Comparison of ENCODE assay signal across 22 cellular contexts in the genomic region with DNA sequence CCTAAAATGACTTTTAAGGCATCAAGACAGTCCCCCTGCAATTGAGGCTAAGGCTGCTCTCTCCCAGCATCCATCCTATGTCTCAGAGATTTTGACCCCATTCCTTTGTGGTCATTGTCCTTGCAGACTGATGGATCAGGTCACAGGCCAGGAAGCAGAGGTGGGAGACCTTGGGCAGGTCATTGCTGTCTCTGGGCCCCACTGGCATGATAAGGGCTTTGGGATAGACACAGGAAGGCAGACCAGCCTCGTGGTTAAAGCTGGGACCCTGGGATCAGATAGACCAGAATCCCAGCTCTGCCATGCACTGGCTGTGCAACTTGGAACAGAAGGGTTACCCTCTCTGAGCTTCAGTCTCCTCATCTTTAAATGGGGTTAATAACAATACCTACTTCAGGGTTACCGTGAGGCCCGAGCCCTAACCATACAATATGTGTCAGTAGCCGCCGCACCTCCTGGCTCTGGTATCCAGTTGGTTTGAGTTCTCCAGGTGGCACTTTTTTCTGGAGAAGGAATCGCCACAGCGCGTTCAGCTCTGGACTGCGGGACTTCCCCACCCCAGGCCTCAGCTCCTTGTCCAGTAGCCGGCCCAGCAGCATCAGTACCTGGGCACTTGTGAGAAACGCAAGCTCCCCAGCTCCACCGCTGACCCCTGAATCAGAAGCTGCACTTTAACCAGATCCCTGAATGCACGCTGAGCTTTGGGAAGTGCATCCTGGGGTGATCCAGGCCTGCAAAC. TPM values are rescaled to one million over a fixed set of nuclear protein-coding genes. Genes with fewer than 3 reads are reported as not detected.
DNase-seq lines count a peak whose midpoint lies in the region; ATAC-seq, FAIRE-seq and TF ChIP-seq lines count a peak whose summit lies in the region.
"Had no signal": no experiment of that assay in that cellular context is flagged by ENCODE, and none has a peak within 500 bp of the region (broad histone marks: within the 10 kb centered on the region; RNA-seq: fewer than 3 reads in every experiment).

No MANE protein-coding gene starts in this region.

- H3K27me3 Mint-ChIP-seq in endodermal cell (ENCODE audit: insufficient read depth), result no peaks in the 10 kb centered on the region
- H3K27me3 Mint-ChIP-seq: CD4-positive, CD25-positive, alpha-beta regulatory T cell had no signal

- H4K8ac ChIP-seq in neuronal stem cell (ENCODE audit: low read depth, low read length), result no peak overlapping the region

- POLR2A ChIA-PET in HepG2 (lab: Yijun Ruan, JAX), result no interaction called here

- in situ Hi-C loops in HepG2 (cut with HindIII; ENCODE audit: extremely low pct_ligation_motif_present, low pct_unique_long_range_greater_than_20kb), result no loop called here

- no peak for FAIRE-seq in HepG2 (lab: Jason Lieb, UNC)
- FAIRE-seq: A204.1, G401.6, GM12892 had no signal

- H3K9ac ChIP-seq in HepG2 (ENCODE audit: insufficient read depth, low read depth, low read length) (no peak overlapping the region), endodermal cell (ENCODE audit: extremely low read depth, low read length, poor library complexity, severe bottlenecking) (no peak overlapping the region), neuronal stem cell (ENCODE audit: low read depth, low read length, poor library complexity) (no peak overlapping the region)
- H3K9ac ChIP-seq: BLaER1 had no signal

- no peak for TF ChIP-seq RAD21 in HepG2 (CRISPR knock-in tag; IDR thresholded peaks at IDR 0.05)

- H2BK15ac ChIP-seq in neuronal stem cell (ENCODE audit: low read length), result no peak overlapping the region

- no peak overlapping the region for H3K4ac ChIP-seq in neuronal stem cell (ENCODE audit: low read length)

- peak overlapping the region; percentile 90 for H3K23ac ChIP-seq in neuronal stem cell (ENCODE audit: low read depth, low read length, poor library complexity)

- no peaks in the 10 kb centered on the region for H3K4me1 ChIP-seq in HepG2 (ENCODE audit: insufficient read depth, low read length)
- no peaks in the 10 kb centered on the region for H3K4me1 ChIP-seq in right lobe of liver
- H3K4me1 ChIP-seq in endodermal cell (ENCODE audit: control insufficient read depth, insufficient read depth, low read length), result no peaks in the 10 kb centered on the region
- H3K4me1 ChIP-seq in neuronal stem cell (ENCODE audit: control insufficient read depth in 2 of 2, insufficient read depth in 1 of 2, low read depth in 1 of 2, low read length in 2 of 2), result no peaks in the 10 kb centered on the region
- H3K4me1 ChIP-seq: Caco-2 had no signal

- WGBS in HepG2 (ENCODE audit: low lambda C conversion rate), result 36% methylated on average over 6 of the region's 13 CpGs
- 43% methylated on average over 3 of the region's 13 CpGs for WGBS in right lobe of liver (ENCODE audit: insufficient coverage, low coverage, low lambda C conversion rate, missing lambda C conversion rate)
- 89 to 91% methylated on average over 11 to 13 of the region's 13 CpGs for WGBS in endodermal cell (ENCODE audit: insufficient coverage in 1 of 2, insufficient read length in 1 of 2), 2 experiments
- no CpG with 5 or more reads among the region's 13 CpGs for WGBS in neuronal stem cell (ENCODE audit: extremely low coverage in 2 of 2, insufficient read length in 2 of 2, insufficient replicate concordance in 1 of 2), 2 donors

- H3K9me3 ChIP-seq in HepG2 (ENCODE audit: low read length) (no peaks in the 10 kb centered on the region), right lobe of liver (no peaks in the 10 kb centered on the region), endodermal cell (ENCODE audit: control insufficient read depth, low read length) (no peaks in the 10 kb centered on the region), neuronal stem cell (replicated peaks in 1 of 2; ENCODE audit: control insufficient read depth in 2 of 2, insufficient read depth in 1 of 2, low read depth in 1 of 2, low read length in 2 of 2) (no peaks in the 10 kb centered on the region)
- H3K9me3 ChIP-seq: BLaER1, Caco-2 had no signal

- H2AK5ac ChIP-seq in neuronal stem cell (ENCODE audit: low read depth, low read length), result no peak overlapping the region

- intact Hi-C loops in HepG2 (cut with micrococcal nuclease; ENCODE audit: unreplicated experiment), result no loop called here
- intact Hi-C loops in right lobe of liver (cut with DNase I), result no loop called here

- H3K4me3 ChIP-seq in HepG2 (replicated peaks in 1 of 3; ENCODE audit: insufficient read depth in 1 of 3, low read depth in 2 of 3, low read length in 3 of 3) (no peak overlapping the region), right lobe of liver (no peak overlapping the region), endodermal cell (ENCODE audit: low read length) (no peak overlapping the region), neuronal stem cell (ENCODE audit: low read length in 2 of 2) (no peak overlapping the region)
- H3K4me3 ChIP-seq: BLaER1 had no signal

- H3K36me3 ChIP-seq in HepG2 (replicated peaks in 1 of 2; ENCODE audit: control insufficient read depth in 1 of 2, insufficient read depth in 2 of 2, low read length in 2 of 2) (no peaks in the 10 kb centered on the region), right lobe of liver (no peaks in the 10 kb centered on the region), endodermal cell (ENCODE audit: control insufficient read depth, insufficient read depth, low read length) (no peaks in the 10 kb centered on the region), neuronal stem cell (replicated peaks in 1 of 2; ENCODE audit: control insufficient read depth in 2 of 2, insufficient read depth in 2 of 2, low read length in 2 of 2) (no peaks in the 10 kb centered on the region)
- H3K36me3 ChIP-seq: BLaER1 had no signal

- TF ChIP-seq POLR2A in HepG2 (IDR thresholded peaks at IDR 0.05; ENCODE audit: insufficient read depth in 1 of 2, low read depth in 2 of 2, low read length in 2 of 2) (no peak), right lobe of liver (IDR thresholded peaks at IDR 0.05) (no peak)

- peaks cover 3% of the 10 kb centered on the region for H3K79me1 ChIP-seq in neuronal stem cell (ENCODE audit: low read depth, low read length)

- no peak overlapping the region for H3K4me3 Mint-ChIP-seq in endodermal cell
- H3K4me3 Mint-ChIP-seq: B cell; CD4-positive, CD25-positive, alpha-beta regulatory T cell; CD8-positive, alpha-beta T cell had no signal

- H2BK120ac ChIP-seq in neuronal stem cell (ENCODE audit: low read depth, low read length), result no peak overlapping the region

- H3K79me2 ChIP-seq in HepG2 (ENCODE audit: insufficient read depth, low read length), result no peaks in the 10 kb centered on the region

- H3K4me2 ChIP-seq in HepG2 (ENCODE audit: low read depth, low read length) (no peak overlapping the region), neuronal stem cell (ENCODE audit: insufficient read depth, low read length, poor library complexity, severe bottlenecking) (no peak overlapping the region)

- no peak overlapping the region for H3K27ac ChIP-seq in HepG2 (ENCODE audit: extremely low read length, insufficient read depth, low read length)
- H3K27ac ChIP-seq in right lobe of liver, result no peak overlapping the region
- H3K27ac ChIP-seq in endodermal cell (ENCODE audit: low read depth, low read length), result peak overlapping the region; percentile 17
- no peak overlapping the region for H3K27ac ChIP-seq in neuronal stem cell (replicated peaks; ENCODE audit: low read length)
- H3K27ac ChIP-seq: 22Rv1, BLaER1, C4-2B had no signal

- CTCF ChIA-PET in HepG2 (lab: Yijun Ruan, JAX; ENCODE audit: low intra/inter-chr PET ratio, low total read pairs), result no interaction called here

- H3K9me3 Mint-ChIP-seq in endodermal cell, result no peaks in the 10 kb centered on the region
- H3K9me3 Mint-ChIP-seq: CD4-positive, CD25-positive, alpha-beta regulatory T cell; CD8-positive, alpha-beta T cell had no signal

- H3K18ac ChIP-seq in neuronal stem cell (ENCODE audit: low read length), result peak overlapping the region; percentile 25

- TF ChIP-seq EP300 in HepG2 (IDR thresholded peaks at IDR 0.05; ENCODE audit: low read depth in 2 of 2, low read length in 2 of 2), result no peak
- no peak for TF ChIP-seq EP300 in HepG2 (CRISPR knock-in tag; IDR thresholded peaks at IDR 0.05; ENCODE audit: borderline replicate concordance)

- no peak overlapping the region for H2BK5ac ChIP-seq in neuronal stem cell (ENCODE audit: low read length)

- peaks cover 6% of the 10 kb centered on the region for H3K36me3 Mint-ChIP-seq in endodermal cell (ENCODE audit: low read depth)
- H3K36me3 Mint-ChIP-seq: CD4-positive, CD25-positive, alpha-beta regulatory T cell; CD8-positive, alpha-beta T cell had no signal

- peaks cover 5% of the 10 kb centered on the region; the same call in 1 of the 2 replicates for H4K20me1 ChIP-seq in HepG2 (ENCODE audit: insufficient read depth, low read length)
- H4K20me1 ChIP-seq: BLaER1 had no signal

- TF ChIP-seq CTCF in HepG2 (CRISPR knock-in tag; IDR thresholded peaks at IDR 0.05) (no peak), right lobe of liver (IDR thresholded peaks at IDR 0.05) (no peak), endodermal cell (conservative IDR thresholded peaks at IDR 0.05) (no peak)

- no peak overlapping the region for H4K91ac ChIP-seq in neuronal stem cell (ENCODE audit: low read depth, low read length, poor library complexity)

- H2AFZ ChIP-seq in HepG2 (ENCODE audit: low read length), result no peak overlapping the region
- peak overlapping the region; percentile 63 for H2AFZ ChIP-seq in neuronal stem cell (ENCODE audit: low read length)

- H3K14ac ChIP-seq in neuronal stem cell (ENCODE audit: low read length), result no peak overlapping the region

- no peak overlapping the region for H2BK12ac ChIP-seq in neuronal stem cell (ENCODE audit: low read length)

- no peaks in the 10 kb centered on the region for H3K4me1 Mint-ChIP-seq in endodermal cell
- H3K4me1 Mint-ChIP-seq: B cell; CD4-positive, CD25-positive, alpha-beta regulatory T cell had no signal

- H3K27ac Mint-ChIP-seq in endodermal cell, result no peak overlapping the region
- H3K27ac Mint-ChIP-seq: B cell; CD4-positive, CD25-positive, alpha-beta regulatory T cell; CD8-positive, alpha-beta T cell had no signal

- BruUV-seq in HepG2 (replicated peaks; lab: Mats Ljungman, UMichigan), result no TSS peak

- H3K27me3 ChIP-seq in HepG2 (ENCODE audit: control insufficient read depth in 1 of 2, insufficient read depth in 2 of 2, low read length in 2 of 2), result peaks cover 20 to 90% of the 10 kb centered on the region in 2 experiments; a peak in 4 of 5 replicates
- no peaks in the 10 kb centered on the region for H3K27me3 ChIP-seq in right lobe of liver
- H3K27me3 ChIP-seq in endodermal cell (ENCODE audit: control insufficient read depth, insufficient read depth, low read length, poor library complexity, severe bottlenecking), result no peaks in the 10 kb centered on the region
- H3K27me3 ChIP-seq in neuronal stem cell (ENCODE audit: control insufficient read depth in 3 of 3, insufficient read depth in 3 of 3, low read depth in 1 of 3, low read length in 3 of 3), result peaks cover 0 to 64% (median 0%) of the 10 kb centered on the region in 3 experiments

- no peak for DNase-seq in HepG2 (ENCODE audit: low spot score)
- no peak for DNase-seq in right lobe of liver
- no peak for DNase-seq in endodermal cell
- DNase-seq in neuronal stem cell (ENCODE audit: low spot score), result no peak
- no peak for DNase-seq in retina
- DNase-seq in activated effector memory CD4-positive, alpha-beta T cell treated with anti-CD3 and anti-CD28 coated beads, Interleukin-2, amount 50 U/mL, for 16 hours, result no peak
- DNase-seq: Caco-2; CD4-positive, CD25-positive, alpha-beta regulatory T cell; CD8-positive, alpha-beta T cell; DMS153; DND-41; GOT3; HCEC 1CT had no signal

- ATAC-seq in HepG2 (no peak), right lobe of liver (no peak), GM18511 (IDR thresholded peaks at IDR 0.05; ENCODE audit: unreplicated experiment) (no peak)
- ATAC-seq: CD8-positive, alpha-beta T cell had no signal

RNA-seq across cellular contexts. Expression of a gene that starts 21.4 kb away (rescaled TPM):
- total RNA-seq in HepG2 (2016; rRNA removed; fragmentation: Illumina TruSeq; extraction: Trizol) (0.07 TPM in 1 of 2 replicates, not detected in the other), right lobe of liver (10 to 100 TPM in 1 of 6 experiments, 1 to 10 TPM in 5; 2.7 to 14.3 (median 3.7) TPM), endodermal cell (10 to 100 TPM; 16.7 to 41.2 TPM)
- not detected in 2 replicates for total RNA-seq in HepG2 (2016; cell fraction: cytosol; rRNA removed; fragmentation: Illumina TruSeq; extraction: Trizol; ENCODE audit: low read depth)
- total RNA-seq in HepG2 (2016; cell fraction: insoluble cytoplasmic fraction; rRNA removed; fragmentation: Illumina TruSeq; extraction: Trizol), result 0.06 TPM in 1 of 2 replicates, not detected in the other
- total RNA-seq in HepG2 (2016; cell fraction: membrane; rRNA removed; fragmentation: Illumina TruSeq; extraction: Trizol), result 0.03 TPM in 1 of 2 replicates, not detected in the other
- total RNA-seq in HepG2 (2016; cell fraction: nucleus; rRNA removed; fragmentation: Illumina TruSeq; extraction: Trizol), result 0.12 TPM in 1 of 2 replicates, not detected in the other
- polyA plus RNA-seq in HepG2 (2011; rRNA removed), result 0.57 TPM in 2 replicates
- 0.14 and 0.39 TPM in 2 replicates for polyA plus RNA-seq in HepG2 (2011; cell fraction: cytosol; rRNA removed)
- 0.64 and 1.6 TPM in 2 replicates for polyA plus RNA-seq in HepG2 (2011; cell fraction: nucleus; rRNA removed)
- 0.33 and 0.35 TPM in 2 replicates for polyA plus RNA-seq in HepG2 (2012)
- polyA plus RNA-seq in HepG2 (2016; cell fraction: cytosol; fragmentation: Illumina TruSeq; extraction: Trizol; ENCODE audit: low read depth), result not detected in 2 replicates
- polyA plus RNA-seq in HepG2 (2016; cell fraction: insoluble cytoplasmic fraction; fragmentation: Illumina TruSeq; extraction: Trizol; ENCODE audit: low read depth), result 0.04 TPM in 1 of 2 replicates, not detected in the other
- polyA plus RNA-seq in HepG2 (2016; cell fraction: membrane; fragmentation: Illumina TruSeq; extraction: Trizol; ENCODE audit: low read depth), result 0.06 TPM in 1 of 2 replicates, not detected in the other
- polyA plus RNA-seq in HepG2 (2016; cell fraction: nucleus; fragmentation: Illumina TruSeq; extraction: Trizol; ENCODE audit: insufficient read depth, low read depth), result 0.48 TPM in 1 of 2 replicates, not detected in the other
- polyA minus RNA-seq in HepG2 (2011; rRNA and poly(A)+ RNA removed; ENCODE audit: low replicate concordance), result 0.24 and 0.58 TPM in 2 replicates
- 0.18 and 0.89 TPM in 2 replicates for polyA minus RNA-seq in HepG2 (2011; cell fraction: cytosol; rRNA and poly(A)+ RNA removed)
- 0.62 TPM in 1 of 2 replicates, not detected in the other for polyA minus RNA-seq in HepG2 (2011; cell fraction: nucleus; rRNA and poly(A)+ RNA removed)
- polyA plus RNA-seq in endodermal cell (2013, experiment 1 of 2), result 4.3 TPM
- polyA plus RNA-seq in endodermal cell (2013, experiment 2 of 2), result 4.6 TPM
- polyA plus RNA-seq in neuronal stem cell (2013, experiment 1 of 2), result 0.03 TPM
- polyA plus RNA-seq in neuronal stem cell (2013, experiment 2 of 2), result 0.07 TPM
- polyA plus RNA-seq: AG04450 had no signal
